15 cellular contexts compared by ENCODE assay signal in genomic region chr18:10139783-10140410, GRCh38.
A peak's percentile ranks its signal among the peaks of the same experiment; 100 is the strongest.
DNase-seq lines count a peak whose midpoint lies in the region; ATAC-seq, FAIRE-seq and TF ChIP-seq lines count a peak whose summit lies in the region.
"Had no signal": no experiment of that assay in that cellular context is flagged by ENCODE, and none has a peak within 500 bp of the region (broad histone marks: within the 10 kb centered on the region; RNA-seq: fewer than 3 reads in every experiment).

No MANE protein-coding gene starts in this region.

- no peaks in the 10 kb centered on the region for H3K27me3 ChIP-seq in mammary epithelial cell (ENCODE audit: insufficient read depth, low read length)
- H3K27me3 ChIP-seq in hepatocyte: no peaks in the 10 kb centered on the region
- H3K27me3 ChIP-seq: thyroid gland had no signal

- intact Hi-C loops in MCF 10A (cut with micrococcal nuclease) (no loop called here), mammary epithelial cell (cut with micrococcal nuclease) (no loop called here)

- H3K9me3 ChIP-seq in mammary epithelial cell (replicated peaks; ENCODE audit: insufficient read depth, low read length) (no peaks in the 10 kb centered on the region), hepatocyte (ENCODE audit: low read depth) (no peaks in the 10 kb centered on the region)
- H3K9me3 ChIP-seq: thyroid gland had no signal

- ATAC-seq in GM18873 (IDR thresholded peaks at IDR 0.05; ENCODE audit: low FRiP score, unreplicated experiment): no peak
- ATAC-seq: activated CD8-positive, alpha-beta memory T cell treated with anti-CD3 and anti-CD28 coated beads, Interleukin-2, amount 10 ng/mL, durations not matched to agents 7 days and 5 days had no signal

- in situ Hi-C loops in mammary epithelial cell (cut with MboI; ENCODE audit: low sequenced_read_pairs in 2 of 2): no loop called here

- H3K4me1 ChIP-seq in mammary epithelial cell (ENCODE audit: insufficient read depth, low read length): no peaks in the 10 kb centered on the region
- peaks cover 43% of the 10 kb centered on the region for H3K4me1 ChIP-seq in hepatocyte (ENCODE audit: insufficient read depth)

- 85% methylated on average over 6 of the region's 7 CpGs for WGBS in mammary epithelial cell (ENCODE audit: low coverage, missing lambda C conversion rate)
- 65% methylated on average over 7 of the region's 7 CpGs for WGBS in hepatocyte (ENCODE audit: low lambda C conversion rate, missing lambda C conversion rate)

- peaks cover 11% of the 10 kb centered on the region for H3K4me1 Mint-ChIP-seq in MCF 10A (ENCODE audit: insufficient read depth, unreplicated experiment)

- TF ChIP-seq CTCF in MCF 10A (IDR thresholded peaks at IDR 0.05; ENCODE audit: unreplicated experiment) (no peak), mammary epithelial cell (conservative IDR thresholded peaks at IDR 0.05 in 1 of 2, IDR thresholded peaks at IDR 0.05 in 1 of 2; ENCODE audit: extremely low read depth in 1 of 2, insufficient read depth in 1 of 2, low read depth in 1 of 2, low read length in 2 of 2) (no peak), hepatocyte (IDR thresholded peaks at IDR 0.05; ENCODE audit: poor library complexity) (no peak)

- BruUV-seq in MCF 10A (replicated peaks; lab: Mats Ljungman, UMichigan) (no TSS peak), mammary epithelial cell (replicated peaks; lab: Mats Ljungman, UMichigan) (no TSS peak)

- dilution Hi-C loops in mammary epithelial cell (cut with HindIII; ENCODE audit: low sequenced_read_pairs): no loop called here

- H3K9me2 ChIP-seq in hepatocyte (replicated peaks; ENCODE audit: insufficient read depth): no peaks in the 10 kb centered on the region

- H3K9me3 Mint-ChIP-seq in MCF 10A (ENCODE audit: unreplicated experiment): no peaks in the 10 kb centered on the region

- H3K9ac ChIP-seq in mammary epithelial cell (ENCODE audit: insufficient read depth, low read length): no peak overlapping the region

- H3K4me3 Mint-ChIP-seq in MCF 10A (ENCODE audit: unreplicated experiment): no peak overlapping the region
- H3K4me3 Mint-ChIP-seq: activated CD8-positive, alpha-beta memory T cell treated with anti-CD3 and anti-CD28 coated beads, Interleukin-2, amount 10 ng/mL, durations not matched to agents 7 days and 5 days had no signal

- FAIRE-seq in urothelium cell line (lab: Jason Lieb, UNC) (peak; percentile 13), frontal cortex (lab: Jason Lieb, UNC) (no peak)
- FAIRE-seq: endothelial cell of umbilical vein had no signal

- H3K4me3 ChIP-seq in mammary epithelial cell (replicated peaks in 1 of 3; ENCODE audit: insufficient read depth in 1 of 3, low read depth in 2 of 3, low read length in 3 of 3) (no peak overlapping the region), hepatocyte (no peak overlapping the region)
- H3K4me3 ChIP-seq: thyroid gland had no signal

- no peaks in the 10 kb centered on the region for H3K79me2 ChIP-seq in mammary epithelial cell (ENCODE audit: insufficient read depth, low read length)
- no peaks in the 10 kb centered on the region for H3K79me2 ChIP-seq in hepatocyte

- H3K27me3 Mint-ChIP-seq in MCF 10A (ENCODE audit: insufficient read depth, unreplicated experiment): no peaks in the 10 kb centered on the region

- H2AFZ ChIP-seq in mammary epithelial cell (ENCODE audit: low read depth, low read length): no peak overlapping the region
- no peak overlapping the region for H2AFZ ChIP-seq in hepatocyte

- H3K36me3 Mint-ChIP-seq in MCF 10A (ENCODE audit: insufficient read depth, unreplicated experiment): no peaks in the 10 kb centered on the region
- H3K36me3 Mint-ChIP-seq: activated CD8-positive, alpha-beta memory T cell treated with anti-CD3 and anti-CD28 coated beads, Interleukin-2, amount 10 ng/mL, durations not matched to agents 7 days and 5 days had no signal

- CTCF ChIA-PET in MCF 10A (lab: Yijun Ruan, JAX): interaction anchor here (0.6 to 1.2 kb wide), 2 partner anchors 10 to 379 kb away, joined by 3 to 5 read pairs; no protein-coding TSS in a partner anchor
- CTCF ChIA-PET in mammary epithelial cell (lab: Charles Lee; ENCODE audit: low non-redundant PET): interaction anchor here (0.6 kb wide), 1 partner anchor 134 kb away, joined by 3 read pairs; no protein-coding TSS in a partner anchor

- POLR2A ChIA-PET in MCF 10A (lab: Yijun Ruan, JAX): interaction anchor here (0.6 to 1.4 kb wide), 2 partner anchors 10 to 49 kb away, joined by 3 to 6 read pairs; no protein-coding TSS in a partner anchor

- H4K20me1 ChIP-seq in mammary epithelial cell (ENCODE audit: insufficient read depth, low read length) (no peaks in the 10 kb centered on the region), hepatocyte (ENCODE audit: insufficient read depth, poor library complexity, severe bottlenecking) (no peaks in the 10 kb centered on the region)

- DNase-seq in MCF 10A (ENCODE audit: unreplicated experiment) (peak; percentile 40), mammary epithelial cell (no peak), SW480 (ENCODE audit: low spot score) (peak; percentile 72), hepatocyte (ENCODE audit: low spot score) (peak; percentile 49), urothelium cell line (ENCODE audit: low spot score) (peak; percentile 72), frontal cortex (ENCODE audit: low spot score in 2 of 2) (no peak), COLO668 (lab: John Stamatoyannopoulos, UW; ENCODE audit: unreplicated experiment) (no peak)
- DNase-seq: 8988T; activated CD8-positive, alpha-beta memory T cell treated with anti-CD3 and anti-CD28 coated beads, Interleukin-2, amount 10 ng/mL, durations not matched to agents 7 days and 5 days; GF-D8; NCI-H187 treated with DMSO at 0.1 percent for 48 hours; T-helper 9 cell; thyroid gland had no signal

- no peak overlapping the region for H3K27ac Mint-ChIP-seq in MCF 10A (ENCODE audit: low read depth, unreplicated experiment)
- H3K27ac Mint-ChIP-seq: activated CD8-positive, alpha-beta memory T cell treated with anti-CD3 and anti-CD28 coated beads, Interleukin-2, amount 10 ng/mL, durations not matched to agents 7 days and 5 days had no signal

- H3K36me3 ChIP-seq in mammary epithelial cell (ENCODE audit: insufficient read depth, low read length) (no peaks in the 10 kb centered on the region), hepatocyte (replicated peaks; ENCODE audit: insufficient read depth, low read depth) (no peaks in the 10 kb centered on the region)
- H3K36me3 ChIP-seq: thyroid gland had no signal

- H3K27ac ChIP-seq in mammary epithelial cell (ENCODE audit: insufficient read depth, low read depth, low read length) (no peak overlapping the region), hepatocyte (peak overlapping the region; percentile 82)
- H3K27ac ChIP-seq: thyroid gland had no signal

- no peak overlapping the region for H3K4me2 ChIP-seq in mammary epithelial cell (ENCODE audit: insufficient read depth, low read depth, low read length)
- peak overlapping the region; percentile 47 for H3K4me2 ChIP-seq in hepatocyte

Comparison
In these comparisons a context has a peak if more than half of its experiments do, and no peak if none do; other contexts are left out.
1. DNase-seq: peak in MCF 10A (single experiment), SW480 (single experiment), hepatocyte (single experiment) and urothelium cell line (single experiment); none in mammary epithelial cell (single experiment), frontal cortex (0 of 2) and COLO668 (single experiment).